Comparison of ENCODE assay signal across 11 cellular contexts in the genomic region with DNA sequence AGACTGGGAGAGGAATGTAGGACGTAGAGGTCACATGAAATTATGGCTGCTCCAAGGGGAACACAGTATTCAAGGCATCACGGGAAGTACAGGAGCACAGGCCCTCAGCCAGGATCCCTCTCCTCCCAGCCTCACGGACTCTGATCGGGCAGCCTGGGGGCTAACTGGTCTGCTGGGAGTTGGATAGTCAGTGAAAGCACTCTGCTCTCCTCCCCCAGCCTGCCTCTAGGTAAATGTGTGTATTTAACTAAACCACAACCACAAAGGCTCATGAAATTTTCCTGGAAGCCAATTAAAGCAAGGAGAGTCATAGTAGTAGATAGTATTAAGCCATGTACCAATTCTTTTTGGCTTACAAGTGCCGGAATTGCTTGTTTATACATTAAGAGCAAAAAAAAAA.
DNase-seq lines count a peak whose midpoint lies in the region; ATAC-seq and TF ChIP-seq lines count a peak whose summit lies in the region.
"Had no signal": no experiment of that assay in that cellular context is flagged by ENCODE, and none has a peak within 500 bp of the region (broad histone marks: within the 10 kb centered on the region; RNA-seq: fewer than 3 reads in every experiment).

No MANE protein-coding gene starts in this region.

- H2AFZ ChIP-seq in mammary epithelial cell (ENCODE audit: low read depth, low read length) (peak overlapping the region; percentile 50), osteoblast (ENCODE audit: low read length) (no peak overlapping the region)

- 0% methylated on average over 5 of the region's 5 CpGs for WGBS in mammary epithelial cell (ENCODE audit: low coverage, missing lambda C conversion rate)

- ATAC-seq in GM19395 (IDR thresholded peaks at IDR 0.05; ENCODE audit: unreplicated experiment): no peak
- ATAC-seq: left lung had no signal

- no peak overlapping the region for H3K9ac ChIP-seq in mammary epithelial cell (ENCODE audit: insufficient read depth, low read length)

- no peak overlapping the region for H3K4me3 ChIP-seq in mammary epithelial cell (replicated peaks in 1 of 3; ENCODE audit: insufficient read depth in 1 of 3, low read depth in 2 of 3, low read length in 3 of 3)
- H3K4me3 ChIP-seq in osteoblast (ENCODE audit: insufficient read depth, low read length): peak overlapping the region; percentile 31
- H3K4me3 ChIP-seq: left lung had no signal

- no peak for TF ChIP-seq CTCF in mammary epithelial cell (conservative IDR thresholded peaks at IDR 0.05 in 1 of 2, IDR thresholded peaks at IDR 0.05 in 1 of 2; ENCODE audit: extremely low read depth in 1 of 2, insufficient read depth in 1 of 2, low read depth in 1 of 2, low read length in 2 of 2)
- TF ChIP-seq CTCF in osteoblast (IDR thresholded peaks at IDR 0.05; ENCODE audit: extremely low read depth, low read depth, low read length): no peak

- H3K36me3 ChIP-seq in mammary epithelial cell (ENCODE audit: insufficient read depth, low read length): no peaks in the 10 kb centered on the region
- H3K36me3 ChIP-seq in osteoblast (ENCODE audit: insufficient read depth, low read length): no peaks in the 10 kb centered on the region
- H3K36me3 ChIP-seq: left lung had no signal

- DNase-seq in EH (ENCODE audit: low read depth) (peak; percentile 97), M059J (ENCODE audit: low read depth) (peak; percentile 99), mammary epithelial cell (peak; percentile 90), osteoblast (ENCODE audit: insufficient read length, low spot score, missing footprints) (no peak), erythroblast (lab: John Stamatoyannopoulos, UW) (no peak), KG1 (lab: John Stamatoyannopoulos, UW) (no peak), epidermal melanocyte (ENCODE audit: insufficient read length, low spot score) (no peak)
- DNase-seq: activated B cell treated with CpG ODN at 0.5 μM for 24 hours; activated naive CD4-positive, alpha-beta T cell treated with Interleukin-2 at 50 U/mL for 16 hours; left lung had no signal

- no peaks in the 10 kb centered on the region for H4K20me1 ChIP-seq in mammary epithelial cell (ENCODE audit: insufficient read depth, low read length)
- no peaks in the 10 kb centered on the region for H4K20me1 ChIP-seq in osteoblast (ENCODE audit: insufficient read depth, low read length)

- H3K79me2 ChIP-seq in mammary epithelial cell (ENCODE audit: insufficient read depth, low read length): no peaks in the 10 kb centered on the region
- no peaks in the 10 kb centered on the region for H3K79me2 ChIP-seq in osteoblast (ENCODE audit: insufficient read depth, low read length)

- dilution Hi-C loops in mammary epithelial cell (cut with HindIII; ENCODE audit: low sequenced_read_pairs): no loop called here

- TF ChIP-seq POLR2A in erythroblast (IDR thresholded peaks at IDR 0.05; ENCODE audit: low read length): no peak

- intact Hi-C loops in mammary epithelial cell (cut with micrococcal nuclease): no loop called here

- in situ Hi-C loops in mammary epithelial cell (cut with MboI; ENCODE audit: low sequenced_read_pairs in 2 of 2): no loop called here

- peak overlapping the region; percentile 35 for H3K4me2 ChIP-seq in mammary epithelial cell (ENCODE audit: insufficient read depth, low read depth, low read length)
- H3K4me2 ChIP-seq in osteoblast (ENCODE audit: insufficient read depth, low read length): peak overlapping the region; percentile 76

- H3K27me3 ChIP-seq in mammary epithelial cell (ENCODE audit: insufficient read depth, low read length) (no peaks in the 10 kb centered on the region), osteoblast (ENCODE audit: insufficient read depth, low read length) (no peaks in the 10 kb centered on the region)
- H3K27me3 ChIP-seq: left lung had no signal

- CTCF ChIA-PET in mammary epithelial cell (lab: Charles Lee; ENCODE audit: low non-redundant PET): no interaction called here

- peaks cover 3% of the 10 kb centered on the region for H3K9me3 ChIP-seq in mammary epithelial cell (replicated peaks; ENCODE audit: insufficient read depth, low read length)
- H3K9me3 ChIP-seq in osteoblast (ENCODE audit: low read depth, low read length): no peaks in the 10 kb centered on the region
- H3K9me3 ChIP-seq: left lung had no signal

- peaks cover 50% of the 10 kb centered on the region for H3K4me1 ChIP-seq in mammary epithelial cell (ENCODE audit: insufficient read depth, low read length)
- peaks cover 61% of the 10 kb centered on the region for H3K4me1 ChIP-seq in osteoblast (ENCODE audit: insufficient read depth, low read length)
- H3K4me1 ChIP-seq: left lung had no signal

- no TSS peak for BruUV-seq in mammary epithelial cell (replicated peaks; lab: Mats Ljungman, UMichigan)

- H3K27ac ChIP-seq in mammary epithelial cell (ENCODE audit: insufficient read depth, low read depth, low read length): peak overlapping the region; percentile 57
- H3K27ac ChIP-seq in osteoblast (ENCODE audit: low read depth, low read length): peak overlapping the region; percentile 95
- H3K27ac ChIP-seq: left lung had no signal

Comparison
In these comparisons a context has a peak if more than half of its experiments do, and no peak if none do; other contexts are left out.
1. DNase-seq: peak in EH (single experiment), M059J (single experiment) and mammary epithelial cell (single experiment); none in osteoblast (single experiment), erythroblast (0 of 2), KG1 (single experiment) and epidermal melanocyte (single experiment).